Comparison of ENCODE assay signal across 26 cellular contexts in genomic region chr11:101362643-101363042, GRCh38.
"Had no signal": no experiment of that assay in that cellular context is flagged by ENCODE, and none has a peak within 500 bp of the region (broad histone marks: within the 10 kb centered on the region; RNA-seq: fewer than 3 reads in every experiment).

No MANE protein-coding gene starts in this region.

- H3K27me3 ChIP-seq: dorsolateral prefrontal cortex, esophagus muscularis mucosa, foreskin keratinocyte, gastroesophageal sphincter, heart left ventricle, hepatocyte, left lung had no signal

- H3K4me3 Mint-ChIP-seq: immature natural killer cell; memory B cell; naive thymus-derived CD4-positive, alpha-beta T cell had no signal

- H2AFZ ChIP-seq: hepatocyte had no signal

- H3K4me2 ChIP-seq: hepatocyte had no signal

- H3K79me2 ChIP-seq: hepatocyte had no signal

- DNase-seq: dermis blood vessel endothelial cell; dorsolateral prefrontal cortex; effector CD4-positive, alpha-beta T cell; effector memory CD4-positive, alpha-beta T cell; foreskin keratinocyte; heart left ventricle; hypothalamus; immature natural killer cell; islet precursor cell; kidney; kidney glomerular epithelial cell; left colon; left lung; left ventricle myocardium superior; lower lobe of right lung; mesendoderm; midbrain; naive thymus-derived CD4-positive, alpha-beta T cell had no signal

- H3K4me1 ChIP-seq: esophagus muscularis mucosa, foreskin keratinocyte, gastroesophageal sphincter, heart left ventricle, left lung, lower lobe of right lung had no signal

- H3K27ac Mint-ChIP-seq: immature natural killer cell; memory B cell; naive thymus-derived CD4-positive, alpha-beta T cell had no signal

- ATAC-seq: foreskin keratinocyte; gastroesophageal sphincter; heart left ventricle; left colon; left lung; left ventricle myocardium superior; lower lobe of right lung; naive thymus-derived CD4-positive, alpha-beta T cell had no signal

- FAIRE-seq: colon, endothelial cell of umbilical vein, frontal cortex, kidney had no signal

- H3K4me1 Mint-ChIP-seq: immature natural killer cell; memory B cell; naive thymus-derived CD4-positive, alpha-beta T cell had no signal

- H3K27me3 Mint-ChIP-seq: memory B cell; naive thymus-derived CD4-positive, alpha-beta T cell had no signal

- H3K36me3 Mint-ChIP-seq: naive thymus-derived CD4-positive, alpha-beta T cell had no signal

- H3K4me3 ChIP-seq: coronary artery, dorsolateral prefrontal cortex, esophagus muscularis mucosa, gastroesophageal sphincter, heart left ventricle, hepatocyte, left lung, lower lobe of right lung had no signal

- H3K36me3 ChIP-seq: esophagus muscularis mucosa, gastroesophageal sphincter, heart left ventricle, left lung, lower lobe of right lung had no signal

- H3K27ac ChIP-seq: coronary artery, dorsolateral prefrontal cortex, esophagus muscularis mucosa, foreskin keratinocyte, gastroesophageal sphincter, heart left ventricle, hepatocyte, left lung, lower lobe of right lung had no signal
